In genomic region chr16:21083729-21084268, GRCh38 we compare ENCODE assay signal across 9 cellular contexts.
DNase-seq lines count a peak whose midpoint lies in the region; ATAC-seq and TF ChIP-seq lines count a peak whose summit lies in the region.
"Had no signal": no experiment of that assay in that cellular context is flagged by ENCODE, and none has a peak within 500 bp of the region (broad histone marks: within the 10 kb centered on the region; RNA-seq: fewer than 3 reads in every experiment).

No MANE protein-coding gene starts in this region.

- TF ChIP-seq CTCF in GM12873 (IDR thresholded peaks at IDR 0.05; ENCODE audit: insufficient read depth, low read depth, low read length, missing control alignments) (peak; percentile 84), NB4 (IDR thresholded peaks at IDR 0.05; ENCODE audit: low read depth, low read length) (peak; percentile 82), WTC11 (IDR thresholded peaks at IDR 0.05) (peak; percentile 71)

- H3K27me3 Mint-ChIP-seq in WTC11 (ENCODE audit: low read depth) = no peaks in the 10 kb centered on the region
- H3K27me3 Mint-ChIP-seq: dendritic cell treated with granulocyte-macrophage colony-stimulating factor and Interleukin-4, amounts not matched to agents 40 ng/mL and 50 ng/mL, for 4 days had no signal

- H3K36me3 Mint-ChIP-seq in WTC11 = no peaks in the 10 kb centered on the region

- H3K27ac Mint-ChIP-seq in WTC11 = 0 out of 2 replicates have a peak overlapping the region, but pooled peaks have one; percentile 18
- H3K27ac Mint-ChIP-seq: dendritic cell treated with granulocyte-macrophage colony-stimulating factor and Interleukin-4, amounts not matched to agents 40 ng/mL and 50 ng/mL, for 4 days had no signal

- no peak for TF ChIP-seq POLR2A in NB4 (IDR thresholded peaks at IDR 0.05; ENCODE audit: extremely low read depth, insufficient read length)

- H3K9me3 Mint-ChIP-seq in WTC11 = no peaks in the 10 kb centered on the region
- H3K9me3 Mint-ChIP-seq: dendritic cell treated with granulocyte-macrophage colony-stimulating factor and Interleukin-4, amounts not matched to agents 40 ng/mL and 50 ng/mL, for 4 days had no signal

- no peak overlapping the region for H3K4me3 Mint-ChIP-seq in WTC11
- H3K4me3 Mint-ChIP-seq: dendritic cell treated with granulocyte-macrophage colony-stimulating factor and Interleukin-4, amounts not matched to agents 40 ng/mL and 50 ng/mL, for 4 days had no signal

- CTCF ChIA-PET in WTC11 (lab: Charles Lee) = interaction anchor here (0.5 to 1.7 kb wide), 14 partner anchors 10 to 277 kb away, joined by 3 to 27 read pairs (median 3); partner anchors contain the start of genes DCUN1D3, ERI2, LYRM1 and REXO5

- ATAC-seq in WTC11 = peak; percentile 98
- peak; percentile 94 for ATAC-seq in left colon
- no peak for ATAC-seq in HG03135 (IDR thresholded peaks at IDR 0.05; ENCODE audit: unreplicated experiment)

- H3K4me1 Mint-ChIP-seq in WTC11 = 0 out of 2 replicates have a peak, but pooled peaks cover 3% of the 10 kb centered on the region

- DNase-seq in NB4 (ENCODE audit: low read depth) = peak; percentile 68
- DNase-seq in WTC11 (ENCODE audit: low spot score) = peak; percentile 81
- DNase-seq in cerebellum (ENCODE audit: low spot score) = peak; percentile 26
- peak; percentile 39 to 77 for DNase-seq in left colon
- DNase-seq in stimulated activated CD4-positive, alpha-beta T cell treated with anti-CD3 and anti-CD28 coated beads, Interleukin-4, amount 100 ng/mL, for 4 hours = peak; percentile 6 to 40
- DNase-seq in NCI-H446 treated with DMSO at 0.1 percent for 48 hours (lab: John Stamatoyannopoulos, UW) = no peak

- H3K4me3 ChIP-seq in NB4 (ENCODE audit: low read depth, low read length) = no peak overlapping the region

- POLR2A ChIA-PET in WTC11 (lab: Charles Lee) = no interaction called here

- intact Hi-C loops in left colon (cut with DNase I, micrococcal nuclease) = loop anchor here (5.0 to 10.0 kb wide), 2 partner anchors 236 to 239 kb away; no protein-coding TSS in a partner anchor

TF ChIP-seq in WTC11, 78 proteins besides CTCF, POLR2A, EP300 and RAD21:
- TF ChIP-seq PREB (CRISPR knock-in tag; IDR thresholded peaks at IDR 0.05; ENCODE audit: borderline replicate concordance) = no peak
- TF ChIP-seq JUN (CRISPR knock-in tag; IDR thresholded peaks at IDR 0.05) = no peak
- TF ChIP-seq ZNF396 (CRISPR knock-in tag; IDR thresholded peaks at IDR 0.05; ENCODE audit: borderline replicate concordance) = no peak
- peak; percentile 89; the same call in 1 of the 2 replicates for TF ChIP-seq ZNF263 (CRISPR knock-in tag; IDR thresholded peaks at IDR 0.05; ENCODE audit: low read depth)
- TF ChIP-seq EMX1 (CRISPR knock-in tag; IDR thresholded peaks at IDR 0.05) = no peak
- TF ChIP-seq GTF2I (CRISPR knock-in tag; conservative IDR thresholded peaks at IDR 0.05) = peak; percentile 85
- no peak for TF ChIP-seq MAX (CRISPR knock-in tag; IDR thresholded peaks at IDR 0.05)
- no peak for TF ChIP-seq ZNF121 (CRISPR knock-in tag; IDR thresholded peaks at IDR 0.05)
